ENCODE assay signal across 8 cellular contexts in genomic region chr2:111494288-111494980, GRCh38.
A peak's percentile ranks its signal among the peaks of the same experiment; 100 is the strongest.
DNase-seq lines count a peak whose midpoint lies in the region; ATAC-seq and TF ChIP-seq lines count a peak whose summit lies in the region.
"Not testable (repeated sequence)": the region's sequence is repeated elsewhere in the genome, so short reads cannot be mapped to it uniquely, and the experiment has no call there.

No MANE protein-coding gene starts in this region.

- H2BK120ac ChIP-seq in trophoblast cell (ENCODE audit: insufficient read depth, low read length, poor library complexity) = not testable (repeated sequence)

- 0 out of 2 replicates have a peak overlapping the region, but pooled peaks have one; percentile 36 for H2AFZ ChIP-seq in Loucy (ENCODE audit: low read length)
- not testable (repeated sequence) for H2AFZ ChIP-seq in trophoblast cell (ENCODE audit: insufficient read depth, low read length, poor library complexity)

- not testable (repeated sequence) for H3K79me2 ChIP-seq in Loucy (ENCODE audit: insufficient read depth, low read length); trophoblast cell (ENCODE audit: control insufficient read depth, insufficient read depth, low read length, poor library complexity)

- H3F3A ChIP-seq in Loucy (ENCODE audit: low read depth) = not testable (repeated sequence)

- not testable (repeated sequence) for H3K36me3 Mint-ChIP-seq in activated CD8-positive, alpha-beta T cell treated with anti-CD3 and anti-CD28 coated beads, Interleukin-2, amount 10 ng/mL, durations not matched to agents 7 days and 5 days (ENCODE audit: low read depth)

- H3K79me1 ChIP-seq in trophoblast cell (ENCODE audit: low read length) = not testable (repeated sequence)

- not testable (repeated sequence) for H3K27me3 Mint-ChIP-seq in activated CD8-positive, alpha-beta T cell treated with anti-CD3 and anti-CD28 coated beads, Interleukin-2, amount 10 ng/mL, durations not matched to agents 7 days and 5 days (ENCODE audit: low read depth)

- not testable (repeated sequence) for H3K23ac ChIP-seq in trophoblast cell (ENCODE audit: low read length)

- not testable (repeated sequence) for H4K12ac ChIP-seq in trophoblast cell (ENCODE audit: low read depth, low read length)

- H3K14ac ChIP-seq in trophoblast cell (ENCODE audit: low read length) = not testable (repeated sequence)

- POLR2A ChIA-PET in activated CD8-positive, alpha-beta T cell treated with anti-CD3 and anti-CD28 coated beads, Interleukin-2, amount 10 ng/mL, durations not matched to agents 7 days and 5 days (lab: Charles Lee) = not testable (repeated sequence)

- peak; percentile 5 for ATAC-seq in GM18873 (IDR thresholded peaks at IDR 0.05; ENCODE audit: low FRiP score, unreplicated experiment)
- peak; percentile 41 for ATAC-seq in HG02642 (IDR thresholded peaks at IDR 0.05; ENCODE audit: poor library complexity, unreplicated experiment)
- peak; percentile 70 for ATAC-seq in activated CD8-positive, alpha-beta T cell treated with anti-CD3 and anti-CD28 coated beads, Interleukin-2, amount 10 ng/mL, durations not matched to agents 7 days and 5 days
- peak; percentile 49 for ATAC-seq in aorta (ENCODE audit: low FRiP score)

- H3K36me3 ChIP-seq in Loucy (ENCODE audit: insufficient read depth, low read length); colonic mucosa; trophoblast cell (ENCODE audit: control insufficient read depth in 1 of 2, insufficient read depth in 2 of 2, low read length in 2 of 2); aorta (ENCODE audit: control insufficient read depth in 1 of 2, insufficient read depth in 2 of 2, low read length in 1 of 2): not testable (repeated sequence)

- intact Hi-C loops in colonic mucosa (cut with DNase I); aorta (cut with DNase I): not testable (repeated sequence)

- DNase-seq in activated CD8-positive, alpha-beta T cell treated with anti-CD3 and anti-CD28 coated beads, Interleukin-2, amount 10 ng/mL, durations not matched to agents 7 days and 5 days = peak; percentile 62
- not testable (repeated sequence) for DNase-seq in colonic mucosa, trophoblast cell
- DNase-seq in aorta = peak in 1 of 2 donors; percentile 56

- not testable (repeated sequence) for H3K4me1 ChIP-seq in Loucy (ENCODE audit: insufficient read depth, low read length, poor library complexity, severe bottlenecking); colonic mucosa; trophoblast cell (ENCODE audit: control insufficient read depth in 1 of 2, insufficient read depth in 2 of 2, low read length in 2 of 2); aorta (ENCODE audit: control insufficient read depth in 1 of 2, insufficient read depth in 2 of 2, low read length in 2 of 2)

- peak overlapping the region; percentile 47 for H4K91ac ChIP-seq in trophoblast cell (ENCODE audit: low read depth, low read length)

- H3K4me3 Mint-ChIP-seq in activated CD8-positive, alpha-beta T cell treated with anti-CD3 and anti-CD28 coated beads, Interleukin-2, amount 10 ng/mL, durations not matched to agents 7 days and 5 days = peak overlapping the region; percentile 68

- H3K9me2 ChIP-seq in Loucy (replicated peaks; ENCODE audit: low read depth, low read length) = not testable (repeated sequence)

- peak overlapping the region; percentile 76 for H2BK12ac ChIP-seq in trophoblast cell (ENCODE audit: low read length)

- H4K20me1 ChIP-seq in Loucy (ENCODE audit: insufficient read depth, low read length, poor library complexity, severe bottlenecking) = not testable (repeated sequence)

- CTCF ChIA-PET in activated CD8-positive, alpha-beta T cell treated with anti-CD3 and anti-CD28 coated beads, Interleukin-2, amount 10 ng/mL, durations not matched to agents 7 days and 5 days (lab: Charles Lee) = not testable (repeated sequence)

- WGBS in trophoblast cell (ENCODE audit: extremely low coverage, insufficient coverage, insufficient read length) = no CpG with 5 or more reads among the region's 14 CpGs
- WGBS in aorta, 2 donors = 0 to 1% methylated on average over 5 to 9 of the region's 14 CpGs

- not testable (repeated sequence) for H2AK5ac ChIP-seq in trophoblast cell (ENCODE audit: low read length)

- peak overlapping the region; percentile 30 for H3K18ac ChIP-seq in trophoblast cell (ENCODE audit: low read length)

- peaks cover 27% of the 10 kb centered on the region for H3K4me1 Mint-ChIP-seq in activated CD8-positive, alpha-beta T cell treated with anti-CD3 and anti-CD28 coated beads, Interleukin-2, amount 10 ng/mL, durations not matched to agents 7 days and 5 days (ENCODE audit: low read depth)

- H3K4me2 ChIP-seq in Loucy (ENCODE audit: low read depth, low read length, poor library complexity, severe bottlenecking) (peak overlapping the region; percentile 69), trophoblast cell (ENCODE audit: low read length) (peak overlapping the region; percentile 54)

- not testable (repeated sequence) for TF ChIP-seq CTCF in Loucy (conservative IDR thresholded peaks at IDR 0.05; ENCODE audit: low read length); colonic mucosa (IDR thresholded peaks at IDR 0.05)

- peak overlapping the region; percentile 66 for H3K9ac ChIP-seq in Loucy (ENCODE audit: low read depth, low read length, poor library complexity, severe bottlenecking)
- H3K9ac ChIP-seq in colonic mucosa (ENCODE audit: low read depth in 2 of 2, low read length in 2 of 2); trophoblast cell (ENCODE audit: low read length): not testable (repeated sequence)

- not testable (repeated sequence) for H3K9me3 Mint-ChIP-seq in activated CD8-positive, alpha-beta T cell treated with anti-CD3 and anti-CD28 coated beads, Interleukin-2, amount 10 ng/mL, durations not matched to agents 7 days and 5 days (ENCODE audit: insufficient read depth)

- peak overlapping the region; percentile 50 for H3K27ac ChIP-seq in colonic mucosa
- peak overlapping the region; percentile 81 for H3K27ac ChIP-seq in trophoblast cell (ENCODE audit: low read depth, low read length)
- peak overlapping the region in 1 of 2 donors; percentile 74 for H3K27ac ChIP-seq in aorta (ENCODE audit: low read depth in 1 of 2, low read length in 2 of 2)

- peak overlapping the region; percentile 79 for H2BK5ac ChIP-seq in trophoblast cell (ENCODE audit: low read depth, low read length, poor library complexity)

- H3K27ac Mint-ChIP-seq in activated CD8-positive, alpha-beta T cell treated with anti-CD3 and anti-CD28 coated beads, Interleukin-2, amount 10 ng/mL, durations not matched to agents 7 days and 5 days = peak overlapping the region; percentile 39

- H4K8ac ChIP-seq in trophoblast cell (ENCODE audit: low read depth, low read length) = not testable (repeated sequence)

- H3K4me3 ChIP-seq in Loucy (ENCODE audit: low read length, poor library complexity, severe bottlenecking) (peak overlapping the region; percentile 77), iPS-11a (ENCODE audit: low read depth, low read length) (peak overlapping the region; percentile 14)
- H3K4me3 ChIP-seq in colonic mucosa; trophoblast cell (ENCODE audit: low read depth, low read length); aorta (ENCODE audit: low read length in 2 of 2): not testable (repeated sequence)

- H3K4ac ChIP-seq in trophoblast cell (ENCODE audit: low read depth, low read length) = not testable (repeated sequence)

- not testable (repeated sequence) for H3K27me3 ChIP-seq in Loucy (ENCODE audit: insufficient read depth, low read length, poor library complexity, severe bottlenecking); colonic mucosa; trophoblast cell (ENCODE audit: insufficient read depth, low read length); aorta (ENCODE audit: control insufficient read depth in 1 of 2, insufficient read depth in 2 of 2, low read length in 1 of 2)

- H3K9me3 ChIP-seq in Loucy (ENCODE audit: insufficient read depth, low read depth, low read length); colonic mucosa; trophoblast cell (ENCODE audit: insufficient read depth, low read depth, low read length); aorta (ENCODE audit: control insufficient read depth, low read length): not testable (repeated sequence)

Comparison
In these comparisons a context has a peak if more than half of its experiments do, and no peak if none do; other contexts are left out.
1. ATAC-seq: peak in every context shown above with its lines; median percentile 70 in activated CD8-positive, alpha-beta T cell treated with anti-CD3 and anti-CD28 coated beads, Interleukin-2, amount 10 ng/mL, durations not matched to agents 7 days and 5 days; 49 in aorta; 41 in HG02642; 5 in GM18873.